8 cellular contexts compared by ENCODE assay signal in genomic region chr1:155940531-155940992, GRCh38. TPM values are rescaled to one million over a fixed set of nuclear protein-coding genes. Genes with fewer than 3 reads are reported as not detected.
A peak's percentile ranks its signal among the peaks of the same experiment; 100 is the strongest.
DNase-seq lines count a peak whose midpoint lies in the region; ATAC-seq and TF ChIP-seq lines count a peak whose summit lies in the region.

No MANE protein-coding gene starts in this region.

- peaks cover 39% of the 10 kb centered on the region for H3K4me1 ChIP-seq in RWPE2 (ENCODE audit: insufficient read depth, poor library complexity, severe bottlenecking)

- intact Hi-C loops in dorsolateral prefrontal cortex (cut with DNase I), result no loop called here

- no peaks in the 10 kb centered on the region for H3K9me3 ChIP-seq in RWPE2 (ENCODE audit: severe bottlenecking)

- H3K27ac Mint-ChIP-seq in naive thymus-derived CD8-positive, alpha-beta T cell, result peak overlapping the region; percentile 57 to 90 (median 82)

- H3K4me3 Mint-ChIP-seq in naive thymus-derived CD8-positive, alpha-beta T cell, result peak overlapping the region in 6 of 10 donors; percentile 5 to 73 (median 45)

- TF ChIP-seq CTCF in RWPE2 (IDR thresholded peaks at IDR 0.05; ENCODE audit: poor library complexity, severe bottlenecking), result no peak
- TF ChIP-seq CTCF in dorsolateral prefrontal cortex (IDR thresholded peaks at IDR 0.05 in 54 of 56, conservative IDR thresholded peaks at IDR 0.05 in 2 of 56; ENCODE audit: low read depth in 1 of 56, partially characterized antibody in 56 of 56), result peak in 1 of 56 donors; percentile 6

- no peaks in the 10 kb centered on the region for H3K27me3 Mint-ChIP-seq in naive thymus-derived CD8-positive, alpha-beta T cell

- no peaks in the 10 kb centered on the region for H3K9me3 Mint-ChIP-seq in naive thymus-derived CD8-positive, alpha-beta T cell

- DNase-seq in SIG-M5 treated with dmso at 0.1 percent for 504 hours (lab: John Stamatoyannopoulos, UW; ENCODE audit: unreplicated experiment) (peak; percentile 51), SIG-M5 (lab: John Stamatoyannopoulos, UW) (no peak), RWPE2 (ENCODE audit: low spot score) (no peak), dorsolateral prefrontal cortex (no peak), NCI-H187 (lab: John Stamatoyannopoulos, UW) (no peak)
- no peak for DNase-seq in naive thymus-derived CD8-positive, alpha-beta T cell

- POLR2A ChIA-PET in naive thymus-derived CD8-positive, alpha-beta T cell (lab: Charles Lee), result interaction anchor here (0.6 to 6.9 kb wide), 9 partner anchors 16 to 47 kb away, joined by 3 to 83 read pairs (median 6); partner anchors contain the start of gene ARHGEF2

- H3K4me3 ChIP-seq in RWPE2 (ENCODE audit: severe bottlenecking) (no peak overlapping the region), dorsolateral prefrontal cortex (no peak overlapping the region)

- no peaks in the 10 kb centered on the region for H3K36me3 ChIP-seq in RWPE2 (ENCODE audit: low read depth)

- H3K27me3 ChIP-seq in RWPE2 (ENCODE audit: insufficient read depth, poor library complexity, severe bottlenecking) (no peaks in the 10 kb centered on the region), dorsolateral prefrontal cortex (no peaks in the 10 kb centered on the region)

- peaks cover 20 to 70% (median 59%) of the 10 kb centered on the region in 4 donors for H3K4me1 Mint-ChIP-seq in naive thymus-derived CD8-positive, alpha-beta T cell

- ATAC-seq in RWPE2 (ENCODE audit: low read depth) (peak; percentile 47), GM18909 (IDR thresholded peaks at IDR 0.05; ENCODE audit: poor library complexity, unreplicated experiment) (no peak), HG03025 (IDR thresholded peaks at IDR 0.05; ENCODE audit: low FRiP score, unreplicated experiment) (no peak)
- ATAC-seq in naive thymus-derived CD8-positive, alpha-beta T cell, result peak in 1 of 2 donors; percentile 30

- no peaks in the 10 kb centered on the region for H3K36me3 Mint-ChIP-seq in naive thymus-derived CD8-positive, alpha-beta T cell

- H3K27ac ChIP-seq in RWPE2 (ENCODE audit: poor library complexity, severe bottlenecking) (peak overlapping the region; percentile 88), dorsolateral prefrontal cortex (peak overlapping the region in 53 of 59 donors; percentile 4 to 83 (median 64))

RNA-seq across cellular contexts. Expression of gene RXFP4, which starts 0.9 kb away (rescaled TPM):
- total RNA-seq in dorsolateral prefrontal cortex, result not detected
- total RNA-seq in naive thymus-derived CD8-positive, alpha-beta T cell, result not detected
- under 1 TPM in 1 of 3 donors, not detected in 2; 0.46 TPM for polyA plus RNA-seq in naive thymus-derived CD8-positive, alpha-beta T cell

RNA-seq across cellular contexts. Expression of gene KHDC4, which starts 6.3 kb away (rescaled TPM):
- 10 to 100 TPM; 33.7 to 80.2 (median 50.9) TPM for total RNA-seq in dorsolateral prefrontal cortex
- total RNA-seq in naive thymus-derived CD8-positive, alpha-beta T cell, result 100 to 1,000 TPM; 109 to 110 TPM
- 1 to 10 TPM; 5.0 to 7.2 (median 6.5) TPM for polyA plus RNA-seq in naive thymus-derived CD8-positive, alpha-beta T cell

RNA-seq across cellular contexts. Expression of gene RIT1, which starts 29.4 kb away (rescaled TPM):
- total RNA-seq in dorsolateral prefrontal cortex, result 10 to 100 TPM; 13.3 to 34.9 (median 21.2) TPM
- total RNA-seq in naive thymus-derived CD8-positive, alpha-beta T cell, result 10 to 100 TPM; 39.2 to 42.5 TPM
- 10 to 100 TPM; 16.4 to 18.0 (median 17.0) TPM for polyA plus RNA-seq in naive thymus-derived CD8-positive, alpha-beta T cell

RNA-seq across cellular contexts. Expression of gene ARHGEF2, which starts 37.8 kb away (rescaled TPM):
- total RNA-seq in dorsolateral prefrontal cortex, result 100 to 1,000 TPM; 113 to 323 (median 165) TPM
- 100 to 1,000 TPM; 204 to 210 TPM for total RNA-seq in naive thymus-derived CD8-positive, alpha-beta T cell
- polyA plus RNA-seq in naive thymus-derived CD8-positive, alpha-beta T cell, result 10 to 100 TPM; 13.8 to 22.0 (median 15.8) TPM
